23 cellular contexts compared by ENCODE assay signal in the genomic region with DNA sequence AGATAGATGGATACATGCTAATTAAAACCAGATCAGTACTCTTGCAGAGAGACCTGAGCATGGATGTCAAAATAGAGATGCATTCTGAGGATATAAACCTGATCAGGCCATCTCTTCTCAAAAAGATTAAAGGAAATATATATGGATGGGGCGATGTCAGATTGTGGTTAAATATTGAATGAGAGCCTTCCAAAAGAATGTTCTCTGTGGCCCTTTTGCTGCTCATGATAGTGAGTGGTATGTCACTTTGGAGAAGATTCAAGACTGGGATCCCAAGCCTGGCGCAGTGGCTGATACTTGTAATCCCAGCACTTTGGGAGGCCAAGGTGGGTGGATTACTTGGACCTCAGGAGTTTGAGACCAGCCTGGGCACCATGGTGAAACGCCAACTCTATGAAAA. TPM values are rescaled to one million over a fixed set of nuclear protein-coding genes. Genes with fewer than 3 reads are reported as not detected.
DNase-seq lines count a peak whose midpoint lies in the region; ATAC-seq, FAIRE-seq and TF ChIP-seq lines count a peak whose summit lies in the region.
"Had no signal": no experiment of that assay in that cellular context is flagged by ENCODE, and none has a peak within 500 bp of the region (broad histone marks: within the 10 kb centered on the region; RNA-seq: fewer than 3 reads in every experiment).

No MANE protein-coding gene starts in this region.

- WGBS in IMR-90 (ENCODE audit: extremely low coverage in 2 of 2, insufficient read length in 1 of 2), 2 experiments, result 92% methylated on average over 2 of the region's 3 CpGs; no CpG with 5 or more reads in 1 of the 2 experiments

- H2BK15ac ChIP-seq in IMR-90 (ENCODE audit: low read depth, low read length), result no peak overlapping the region

- in situ Hi-C loops in IMR-90 (cut with MboI; ENCODE audit: low sequenced_read_pairs), result no loop called here

- H3K36me3 Mint-ChIP-seq in astrocyte (ENCODE audit: low read depth, unreplicated experiment) (peaks cover 6% of the 10 kb centered on the region), osteocyte (ENCODE audit: unreplicated experiment) (peaks cover 25% of the 10 kb centered on the region)
- H3K36me3 Mint-ChIP-seq in stimulated activated effector memory CD8-positive, alpha-beta T cell treated with anti-CD3 and anti-CD28 coated beads, Interleukin-12 subunit alpha, Interleukin-12 subunit beta, amount 100 ng/mL, for 72 hours, result peaks cover 98% of the 10 kb centered on the region

- H3K4ac ChIP-seq in IMR-90 (ENCODE audit: low read depth, low read length), result no peak overlapping the region

- H3K4me1 Mint-ChIP-seq in astrocyte (ENCODE audit: low read depth, unreplicated experiment), result no peaks in the 10 kb centered on the region
- H3K4me1 Mint-ChIP-seq in stimulated activated effector memory CD8-positive, alpha-beta T cell treated with anti-CD3 and anti-CD28 coated beads, Interleukin-12 subunit alpha, Interleukin-12 subunit beta, amount 100 ng/mL, for 72 hours, result peaks cover 29% of the 10 kb centered on the region
- no peaks in the 10 kb centered on the region for H3K4me1 Mint-ChIP-seq in osteocyte (ENCODE audit: unreplicated experiment)
- H3K4me1 Mint-ChIP-seq: CD14-positive monocyte had no signal

- H3K56ac ChIP-seq in IMR-90 (ENCODE audit: extremely low read depth, insufficient read depth, low read length), result no peak overlapping the region

- POLR2A ChIA-PET in IMR-90 (lab: Charles Lee; ENCODE audit: unreplicated experiment), result no interaction called here

- no peak overlapping the region for H3K23ac ChIP-seq in IMR-90 (ENCODE audit: low read depth, low read length)

- TF ChIP-seq POLR2A in IMR-90 (IDR thresholded peaks at IDR 0.05; ENCODE audit: low read depth, low read length), result no peak

- no TSS peak for BruUV-seq in IMR-90 (replicated peaks; lab: Mats Ljungman, UMichigan)

- H3K27me3 ChIP-seq in IMR-90 (ENCODE audit: control insufficient read depth, insufficient read depth, low read length), result no peaks in the 10 kb centered on the region
- no peaks in the 10 kb centered on the region for H3K27me3 ChIP-seq in astrocyte (ENCODE audit: insufficient read depth, low read length)

- no peak overlapping the region for H2AK5ac ChIP-seq in IMR-90 (ENCODE audit: low read depth, low read length)

- no peaks in the 10 kb centered on the region for H3K9me1 ChIP-seq in IMR-90 (ENCODE audit: insufficient read depth, low read length)

- H3K36me3 ChIP-seq in IMR-90 (ENCODE audit: control insufficient read depth, insufficient read depth, low read length) (peaks cover 13% of the 10 kb centered on the region), astrocyte (ENCODE audit: insufficient read depth, low read length) (peaks cover 24% of the 10 kb centered on the region)

- H3K27me3 Mint-ChIP-seq in astrocyte (ENCODE audit: low read depth, unreplicated experiment), result no peaks in the 10 kb centered on the region
- no peaks in the 10 kb centered on the region for H3K27me3 Mint-ChIP-seq in osteocyte (ENCODE audit: unreplicated experiment)

- H3K27ac Mint-ChIP-seq in astrocyte (ENCODE audit: unreplicated experiment), result no peak overlapping the region
- H3K27ac Mint-ChIP-seq in stimulated activated effector memory CD8-positive, alpha-beta T cell treated with anti-CD3 and anti-CD28 coated beads, Interleukin-12 subunit alpha, Interleukin-12 subunit beta, amount 100 ng/mL, for 72 hours, result peak overlapping the region; percentile 76
- H3K27ac Mint-ChIP-seq in osteocyte (ENCODE audit: unreplicated experiment), result no peak overlapping the region
- H3K27ac Mint-ChIP-seq: GM23338 had no signal

- intact Hi-C loops in IMR-90 (cut with micrococcal nuclease), result no loop called here

- peak; percentile 33 for DNase-seq in IMR-90
- DNase-seq in astrocyte (ENCODE audit: low read depth), result peak; percentile 26
- peak; percentile 32 for DNase-seq in glomerular visceral epithelial cell (ENCODE audit: extremely low spot score)
- DNase-seq in stimulated activated effector memory CD8-positive, alpha-beta T cell treated with anti-CD3 and anti-CD28 coated beads, Interleukin-12 subunit alpha, Interleukin-12 subunit beta, amount 100 ng/mL, for 72 hours (ENCODE audit: low spot score in 2 of 2), result no peak
- DNase-seq in cerebellar cortex (ENCODE audit: low spot score), result no peak
- DNase-seq in osteocyte (ENCODE audit: extremely low spot score, unreplicated experiment), result no peak
- no peak for DNase-seq in D721Med (ENCODE audit: insufficient read length, low spot score)
- DNase-seq: ACHN, AML-193, GF-D8, Kasumi-1, NCI-H1092 treated with DMSO at 0.1 percent for 48 hours, NCI-H146, NCI-H2081, NCI-H524, PC-3, SIG-M5 had no signal

- H3K4me3 ChIP-seq in IMR-90 (ENCODE audit: insufficient read depth, low read depth, low read length), result no peak overlapping the region
- H3K4me3 ChIP-seq in astrocyte (ENCODE audit: insufficient read depth, low read depth, low read length), result no peak overlapping the region
- H3K4me3 ChIP-seq: GM12878, GM23338 had no signal

- peaks cover 57% of the 10 kb centered on the region for H3K79me2 ChIP-seq in astrocyte (ENCODE audit: insufficient read depth, low read length)

- H4K91ac ChIP-seq in IMR-90 (ENCODE audit: insufficient read depth, low read depth, low read length), result no peak overlapping the region

- TF ChIP-seq CTCF in IMR-90 (conservative IDR thresholded peaks at IDR 0.05; ENCODE audit: low read depth, low read length) (no peak), astrocyte (IDR thresholded peaks at IDR 0.05; ENCODE audit: insufficient read depth, low read depth, low read length) (no peak), osteocyte (IDR thresholded peaks at IDR 0.05) (no peak), D721Med (IDR thresholded peaks at IDR 0.05; ENCODE audit: insufficient read depth, missing control alignments) (no peak)

- H3K18ac ChIP-seq in IMR-90 (ENCODE audit: low read depth, low read length), result no peak overlapping the region

- dilution Hi-C loops in IMR-90 (cut with HindIII; ENCODE audit: low sequenced_read_pairs, unreplicated experiment), result no loop called here

- no peak overlapping the region for H2AFZ ChIP-seq in IMR-90 (replicated peaks; ENCODE audit: low read length, poor library complexity)
- no peak overlapping the region for H2AFZ ChIP-seq in astrocyte (ENCODE audit: low read depth, low read length)
- H2AFZ ChIP-seq: GM23338 had no signal

- no peaks in the 10 kb centered on the region for H3K9me3 ChIP-seq in IMR-90 (ENCODE audit: control insufficient read depth, insufficient read depth, low read length)
- H3K9me3 ChIP-seq in astrocyte (ENCODE audit: insufficient read depth, low read depth, low read length), result no peaks in the 10 kb centered on the region

- H4K20me1 ChIP-seq in IMR-90 (ENCODE audit: insufficient read depth, low read length) (no peaks in the 10 kb centered on the region; the same call in 1 of the 2 replicates), astrocyte (ENCODE audit: insufficient read depth, low read length) (peaks cover 65% of the 10 kb centered on the region)

- no peak overlapping the region for H4K8ac ChIP-seq in IMR-90 (ENCODE audit: low read depth in 2 of 2, low read length in 2 of 2)

- no peak overlapping the region for H4K5ac ChIP-seq in IMR-90 (ENCODE audit: low read depth, low read length)

- H3K4me2 ChIP-seq in IMR-90 (ENCODE audit: low read depth, low read length), result no peak overlapping the region
- H3K4me2 ChIP-seq in astrocyte (ENCODE audit: low read length), result no peak overlapping the region
- H3K4me2 ChIP-seq: GM23338 had no signal

- H2AK9ac ChIP-seq in IMR-90 (replicated peaks; ENCODE audit: low read depth, low read length, poor library complexity), result no peak overlapping the region

- H3K14ac ChIP-seq in IMR-90 (replicated peaks; ENCODE audit: low read depth, low read length), result no peak overlapping the region

- H3K4me1 ChIP-seq in IMR-90 (ENCODE audit: control insufficient read depth, insufficient read depth, low read length), result no peaks in the 10 kb centered on the region
- H3K4me1 ChIP-seq in astrocyte (ENCODE audit: insufficient read depth, low read length), result no peaks in the 10 kb centered on the region

- H3K79me1 ChIP-seq in IMR-90 (ENCODE audit: low read depth in 1 of 2, low read length in 2 of 2), result peaks cover 26 to 31% of the 10 kb centered on the region in 2 experiments

- H3K9ac ChIP-seq in IMR-90 (ENCODE audit: low read depth, low read length) (no peak overlapping the region), astrocyte (ENCODE audit: low read length) (no peak overlapping the region)

- H3K4me3 Mint-ChIP-seq in astrocyte (ENCODE audit: unreplicated experiment), result no peak overlapping the region
- H3K4me3 Mint-ChIP-seq in stimulated activated effector memory CD8-positive, alpha-beta T cell treated with anti-CD3 and anti-CD28 coated beads, Interleukin-12 subunit alpha, Interleukin-12 subunit beta, amount 100 ng/mL, for 72 hours, result no peak overlapping the region
- H3K4me3 Mint-ChIP-seq in osteocyte (ENCODE audit: unreplicated experiment), result no peak overlapping the region
- H3K4me3 Mint-ChIP-seq: CD14-positive monocyte, GM23338 had no signal

- FAIRE-seq in astrocyte (lab: Jason Lieb, UNC) (no peak), D721Med (lab: Jason Lieb, UNC) (no peak)
- FAIRE-seq: GM12878, GM19239 had no signal

- H3K27ac ChIP-seq in IMR-90 (ENCODE audit: insufficient read depth, low read length) (no peak overlapping the region), astrocyte (ENCODE audit: low read depth, low read length) (no peak overlapping the region)
- H3K27ac ChIP-seq: RWPE1 had no signal

- no peak overlapping the region for H2BK120ac ChIP-seq in IMR-90 (ENCODE audit: low read depth, low read length)

- no peaks in the 10 kb centered on the region for H3K9me3 Mint-ChIP-seq in astrocyte (ENCODE audit: unreplicated experiment)
- no peaks in the 10 kb centered on the region for H3K9me3 Mint-ChIP-seq in stimulated activated effector memory CD8-positive, alpha-beta T cell treated with anti-CD3 and anti-CD28 coated beads, Interleukin-12 subunit alpha, Interleukin-12 subunit beta, amount 100 ng/mL, for 72 hours
- no peaks in the 10 kb centered on the region for H3K9me3 Mint-ChIP-seq in osteocyte (ENCODE audit: unreplicated experiment)
- H3K9me3 Mint-ChIP-seq: CD14-positive monocyte, GM23338 had no signal

- CTCF ChIA-PET in IMR-90 (lab: Yijun Ruan, JAX), result no interaction called here

- no peak for TF ChIP-seq RAD21 in IMR-90 (IDR thresholded peaks at IDR 0.05; ENCODE audit: low read length)

- ATAC-seq in IMR-90 (ENCODE audit: low read depth), result no peak
- no peak for ATAC-seq in stimulated activated effector memory CD8-positive, alpha-beta T cell treated with anti-CD3 and anti-CD28 coated beads, Interleukin-12 subunit alpha, Interleukin-12 subunit beta, amount 100 ng/mL, for 72 hours
- ATAC-seq: GM12878, GM23338, HCT116, PC-3 had no signal

- no peak overlapping the region for H2BK20ac ChIP-seq in IMR-90 (ENCODE audit: low read depth, low read length)

- no peak overlapping the region for H2BK5ac ChIP-seq in IMR-90 (ENCODE audit: low read depth, low read length, poor library complexity, severe bottlenecking)

RNA-seq across cellular contexts. Expression of a gene that starts 20.5 kb away (rescaled TPM):
- total RNA-seq in IMR-90 (2012; rRNA removed) (36.2 and 47.8 TPM in 2 replicates), astrocyte (25.7 and 28.7 TPM in 2 replicates), osteocyte (39.1 and 44.1 TPM in 2 replicates)
- polyA plus RNA-seq in IMR-90 (2012; rRNA removed), result 19.3 and 23.5 TPM in 2 replicates
- polyA plus RNA-seq in IMR-90 (2012; cell fraction: cytosol; rRNA removed), result 7.0 and 7.7 TPM in 2 replicates
- 9.7 and 45.5 TPM in 2 replicates for polyA plus RNA-seq in IMR-90 (2012; cell fraction: nucleus; rRNA removed; ENCODE audit: low replicate concordance)

RNA-seq across cellular contexts. Expression of a gene that starts 50.8 kb away (rescaled TPM):
- 0.54 and 0.56 TPM in 2 replicates for total RNA-seq in IMR-90 (2012; rRNA removed)
- 0.42 and 0.68 TPM in 2 replicates for polyA plus RNA-seq in IMR-90 (2012; rRNA removed)
- polyA plus RNA-seq in IMR-90 (2012; cell fraction: cytosol; rRNA removed), result 0.31 and 0.60 TPM in 2 replicates
- 0.27 and 0.42 TPM in 2 replicates for polyA plus RNA-seq in IMR-90 (2012; cell fraction: nucleus; rRNA removed; ENCODE audit: low replicate concordance)
- 0.54 and 1.5 TPM in 2 replicates for total RNA-seq in astrocyte
- total RNA-seq in osteocyte, result 0.29 and 0.43 TPM in 2 replicates
- total RNA-seq: GM23338 had no signal
- polyA plus RNA-seq: CD14-positive monocyte, GM23338 had no signal

Comparison
In these comparisons a context has a peak if more than half of its experiments do, and no peak if none do; other contexts are left out.
1. DNase-seq: peak in IMR-90 (single experiment), astrocyte (single experiment) and glomerular visceral epithelial cell (single experiment); none in stimulated activated effector memory CD8-positive, alpha-beta T cell treated with anti-CD3 and anti-CD28 coated beads, Interleukin-12 subunit alpha, Interleukin-12 subunit beta, amount 100 ng/mL, for 72 hours (0 of 2), cerebellar cortex (single experiment), osteocyte (single experiment) and D721Med (single experiment).